In genomic region chr2:132437852-132438649, GRCh38 we compare ENCODE assay signal across 25 cellular contexts. TPM values are rescaled to one million over a fixed set of nuclear protein-coding genes. Genes with fewer than 3 reads are reported as not detected.
DNase-seq lines count a peak whose midpoint lies in the region; ATAC-seq and TF ChIP-seq lines count a peak whose summit lies in the region.
"Had no signal": no experiment of that assay in that cellular context is flagged by ENCODE, and none has a peak within 500 bp of the region (broad histone marks: within the 10 kb centered on the region; RNA-seq: fewer than 3 reads in every experiment).

No MANE protein-coding gene starts in this region.

- H2AFZ ChIP-seq in GM23248 (no peak overlapping the region), hepatocyte (no peak overlapping the region), smooth muscle cell (ENCODE audit: low read depth) (no peak overlapping the region)

- H3K9me3 ChIP-seq in GM23248 (ENCODE audit: low read depth) (no peaks in the 10 kb centered on the region), RWPE2 (ENCODE audit: severe bottlenecking) (no peaks in the 10 kb centered on the region), hepatocyte (ENCODE audit: low read depth) (no peaks in the 10 kb centered on the region), smooth muscle cell (replicated peaks; ENCODE audit: low read depth) (no peaks in the 10 kb centered on the region)
- H3K9me3 ChIP-seq: vagina had no signal

- H3K79me2 ChIP-seq in GM23248 (ENCODE audit: insufficient read depth) (no peaks in the 10 kb centered on the region), hepatocyte (peaks cover 38% of the 10 kb centered on the region), smooth muscle cell (ENCODE audit: low read depth) (no peaks in the 10 kb centered on the region)

- peak; percentile 11; the same call in 2 of the 3 replicates for ATAC-seq in RWPE2 (ENCODE audit: low read depth)
- ATAC-seq: stimulated activated effector memory CD8-positive, alpha-beta T cell treated with anti-CD3 and anti-CD28 coated beads, Interleukin-12 subunit alpha, Interleukin-12 subunit beta, amount 100 ng/mL, for 72 hours had no signal

- in situ Hi-C loops in GM23248 (cut with MboI) = no loop called here

- H3F3A ChIP-seq in GM23248 (ENCODE audit: insufficient read depth) (peaks cover 22% of the 10 kb centered on the region; the same call in 1 of the 2 replicates), smooth muscle cell (ENCODE audit: low read depth) (peaks cover 13% of the 10 kb centered on the region)

- H3K4me2 ChIP-seq in GM23248 (ENCODE audit: unreplicated experiment) (peak overlapping the region; percentile 43), hepatocyte (no peak overlapping the region), smooth muscle cell (peak overlapping the region; percentile 29)

- H3K36me3 ChIP-seq in GM23248 (ENCODE audit: low read depth) (no peaks in the 10 kb centered on the region), RWPE2 (ENCODE audit: low read depth) (no peaks in the 10 kb centered on the region), hepatocyte (replicated peaks; ENCODE audit: insufficient read depth, low read depth) (no peaks in the 10 kb centered on the region), smooth muscle cell (ENCODE audit: low read depth) (no peaks in the 10 kb centered on the region)
- H3K36me3 ChIP-seq: spleen, vagina had no signal

- H3K4me3 ChIP-seq in GM23248 (no peak overlapping the region), RWPE2 (ENCODE audit: severe bottlenecking) (no peak overlapping the region), hepatocyte (no peak overlapping the region), smooth muscle cell (no peak overlapping the region)
- H3K4me3 ChIP-seq: dorsolateral prefrontal cortex, spleen, vagina had no signal

- no peak for TF ChIP-seq CTCF in RWPE2 (IDR thresholded peaks at IDR 0.05; ENCODE audit: poor library complexity, severe bottlenecking)
- no peak for TF ChIP-seq CTCF in hepatocyte (IDR thresholded peaks at IDR 0.05; ENCODE audit: poor library complexity)
- no peak for TF ChIP-seq CTCF in smooth muscle cell (IDR thresholded peaks at IDR 0.05; ENCODE audit: borderline replicate concordance, insufficient read depth, poor library complexity, severe bottlenecking)

- H3K27ac ChIP-seq in GM23248 (peak overlapping the region; percentile 47), RWPE2 (ENCODE audit: poor library complexity, severe bottlenecking) (peak overlapping the region; percentile 94), hepatocyte (peak overlapping the region; percentile 77), smooth muscle cell (ENCODE audit: low read depth) (peak overlapping the region; percentile 98)
- H3K27ac ChIP-seq: dorsolateral prefrontal cortex, spleen, vagina had no signal

- WGBS in GM23248 (ENCODE audit: low coverage in 1 of 2, low lambda C conversion rate in 2 of 2, missing lambda C conversion rate in 2 of 2), 2 experiments = 68 to 72% methylated on average over 5 of the region's 5 CpGs
- 84% methylated on average over 5 of the region's 5 CpGs for WGBS in hepatocyte (ENCODE audit: low lambda C conversion rate, missing lambda C conversion rate)
- WGBS in smooth muscle cell (ENCODE audit: low lambda C conversion rate) = 65% methylated on average over 5 of the region's 5 CpGs

- no peak overlapping the region for H3K9ac ChIP-seq in GM23248
- H3K9ac ChIP-seq in smooth muscle cell (ENCODE audit: low read depth) = peak overlapping the region; percentile 43

- DNase-seq in GM23248 (no peak), RWPE2 (ENCODE audit: low spot score) (no peak), hepatocyte (ENCODE audit: low spot score) (no peak), smooth muscle cell (lab: John Stamatoyannopoulos, UW; ENCODE audit: unreplicated experiment) (no peak), dermis blood vessel endothelial cell (no peak), CD1c-positive myeloid dendritic cell (ENCODE audit: extremely low spot score) (no peak), NCI-H1092 (lab: John Stamatoyannopoulos, UW) (no peak)
- DNase-seq: activated B cell treated with CpG ODN at 0.5 μM for 24 hours; activated CD4-positive, alpha-beta T cell treated with anti-CD3 and anti-CD28 coated beads, Interleukin-2, amount 50 U/mL, for 4 hours; activated CD8-positive, alpha-beta memory T cell treated with anti-CD3 and anti-CD28 coated beads, Interleukin-2, amount 50 U/mL, for 4 hours; CD4-positive, alpha-beta memory T cell; dorsolateral prefrontal cortex; GF-D8; head of caudate nucleus; NCI-H1048; NCI-H187; NCI-H2171 treated with DMSO at 0.1 percent for 48 hours; NCI-H526; nucleus accumbens; RPMI8226; spleen; stimulated activated CD4-positive, alpha-beta T cell treated with anti-CD3 and anti-CD28 coated beads, Interleukin-2, amount 100 ng/mL, for 48 hours; T-helper 9 cell had no signal

- H4K20me1 ChIP-seq in GM23248 (ENCODE audit: insufficient read depth) = no peaks in the 10 kb centered on the region
- no peaks in the 10 kb centered on the region for H4K20me1 ChIP-seq in hepatocyte (ENCODE audit: insufficient read depth, poor library complexity, severe bottlenecking)
- no peaks in the 10 kb centered on the region for H4K20me1 ChIP-seq in smooth muscle cell (ENCODE audit: low read depth)

- no peaks in the 10 kb centered on the region for H3K9me2 ChIP-seq in GM23248 (ENCODE audit: insufficient read depth)
- H3K9me2 ChIP-seq in hepatocyte (replicated peaks; ENCODE audit: insufficient read depth) = no peaks in the 10 kb centered on the region

- H3K4me1 ChIP-seq in GM23248 (ENCODE audit: insufficient read depth) (peaks cover 20% of the 10 kb centered on the region), RWPE2 (ENCODE audit: insufficient read depth, poor library complexity, severe bottlenecking) (peaks cover 26% of the 10 kb centered on the region), hepatocyte (ENCODE audit: insufficient read depth) (peaks cover 22% of the 10 kb centered on the region), smooth muscle cell (ENCODE audit: low read depth) (peaks cover 7% of the 10 kb centered on the region)
- H3K4me1 ChIP-seq: spleen, vagina had no signal

- H3K27me3 ChIP-seq in GM23248 (replicated peaks; ENCODE audit: insufficient read depth) (no peaks in the 10 kb centered on the region), RWPE2 (ENCODE audit: insufficient read depth, poor library complexity, severe bottlenecking) (no peaks in the 10 kb centered on the region), hepatocyte (no peaks in the 10 kb centered on the region), smooth muscle cell (ENCODE audit: low read depth) (no peaks in the 10 kb centered on the region)
- H3K27me3 ChIP-seq: dorsolateral prefrontal cortex, spleen, vagina had no signal

RNA-seq across cellular contexts. Expression of gene GPR39, which starts 21.4 kb away (rescaled TPM):
- 2.6 and 3.8 TPM in 2 replicates for total RNA-seq in GM23248 (2014; rRNA removed; shearing (Covaris generic))
- polyA plus RNA-seq in GM23248 (2016; fragmentation: Nextera tagmentation; extraction: Ambion mirVana) = 1.5 and 1.6 TPM in 2 replicates
- total RNA-seq in hepatocyte = 14.5 and 23.3 TPM in 2 replicates
- 8.2 and 11.1 TPM in 2 replicates for polyA plus RNA-seq in hepatocyte
- total RNA-seq in smooth muscle cell = 0.90 and 1.4 TPM in 2 replicates
- 0.87 and 2.4 TPM in 2 replicates for polyA plus RNA-seq in smooth muscle cell
- total RNA-seq in dermis blood vessel endothelial cell = under 0.01 TPM in 1 of 2 replicates, not detected in the other
- total RNA-seq: activated B cell treated with CpG ODN at 0.5 μM for 24 hours; CD4-positive, alpha-beta memory T cell; spleen; vagina had no signal
- polyA plus RNA-seq: CD4-positive, alpha-beta memory T cell had no signal

Comparison
In these comparisons a context has a peak if more than half of its experiments do, and no peak if none do; other contexts are left out.
1. H3K27ac ChIP-seq: peak in every context shown above with its lines; median percentile 98 in smooth muscle cell; 94 in RWPE2; 77 in hepatocyte; 47 in GM23248.